27 cellular contexts compared by ENCODE assay signal in genomic region chr7:124250297-124251034, GRCh38.
A peak's percentile ranks its signal among the peaks of the same experiment; 100 is the strongest.
DNase-seq lines count a peak whose midpoint lies in the region; ATAC-seq, FAIRE-seq and TF ChIP-seq lines count a peak whose summit lies in the region.
"Had no signal": no experiment of that assay in that cellular context is flagged by ENCODE, and none has a peak within 500 bp of the region (broad histone marks: within the 10 kb centered on the region; RNA-seq: fewer than 3 reads in every experiment).

No MANE protein-coding gene starts in this region.

- intact Hi-C loops in PC-3 (cut with micrococcal nuclease) = no loop called here
- intact Hi-C loops in A673 (cut with micrococcal nuclease; ENCODE audit: unreplicated experiment) = no loop called here

- H3K36me3 ChIP-seq in PC-3 (ENCODE audit: low read depth, low read length) (no peaks in the 10 kb centered on the region), bronchial epithelial cell (ENCODE audit: control insufficient read depth, insufficient read depth, low read length) (no peaks in the 10 kb centered on the region), A673 (ENCODE audit: insufficient read depth, low read length, poor library complexity, severe bottlenecking) (no peaks in the 10 kb centered on the region)

- peak overlapping the region; percentile 63 for H3K4me2 ChIP-seq in PC-3 (ENCODE audit: low read length)
- H3K4me2 ChIP-seq: KMS-11 had no signal

- H3K27ac ChIP-seq in PC-3 (ENCODE audit: low read length) = 0 out of 2 replicates have a peak overlapping the region, but pooled peaks have one; percentile 13
- no peak overlapping the region for H3K27ac ChIP-seq in A673 (ENCODE audit: low read depth, low read length, poor library complexity, severe bottlenecking)
- H3K27ac ChIP-seq: GM23248, KMS-11 had no signal

- DNase-seq in GM12891 (ENCODE audit: insufficient read length, low spot score) = no peak
- DNase-seq in PC-3 = peak; percentile 62
- DNase-seq in bronchial epithelial cell (ENCODE audit: low read depth) = peak; percentile 36
- no peak for DNase-seq in activated naive CD8-positive, alpha-beta T cell treated with anti-CD3 and anti-CD28 coated beads for 36 hours
- DNase-seq in SIG-M5 treated with dmso at 0.1 percent for 504 hours (lab: John Stamatoyannopoulos, UW; ENCODE audit: unreplicated experiment) = no peak
- no peak for DNase-seq in A673 (ENCODE audit: low spot score)
- DNase-seq: 8988T; AML-193; C1 segment of cervical spinal cord; Calu3; CD8-positive, alpha-beta memory T cell; DMS53; GDM1; GM23248; H9; NCI-H1105; NCI-H146; NCI-H2029 treated with DMSO at 0.1 percent for 48 hours; NCI-H226; NCI-H510A treated with DMSO at 0.1 percent for 48 hours; NCI-H748 treated with DMSO at 0.1 percent for 48 hours had no signal

- ATAC-seq in GM21786 (IDR thresholded peaks at IDR 0.05; ENCODE audit: unreplicated experiment) (peak; percentile 36), PC-3 (peak; percentile 89), GM18511 (IDR thresholded peaks at IDR 0.05; ENCODE audit: unreplicated experiment) (no peak)
- ATAC-seq: Right ventricle myocardium inferior had no signal

- POLR2A ChIA-PET in PC-3 (lab: Charles Lee; ENCODE audit: unreplicated experiment) (no interaction called here), A673 (lab: Charles Lee; ENCODE audit: low non-redundant PET) (no interaction called here)

- no peak for TF ChIP-seq POLR2A in GM12891 (IDR thresholded peaks at IDR 0.05; ENCODE audit: low read depth, low read length)

- H4K20me1 ChIP-seq in PC-3 (ENCODE audit: low read length) = no peaks in the 10 kb centered on the region

- no peak overlapping the region for H3K4me3 ChIP-seq in PC-3 (ENCODE audit: low read length)
- no peak overlapping the region for H3K4me3 ChIP-seq in bronchial epithelial cell (ENCODE audit: low read depth, low read length)
- H3K4me3 ChIP-seq in A673 (ENCODE audit: low read depth, low read length, poor library complexity, severe bottlenecking) = no peak overlapping the region
- H3K4me3 ChIP-seq: GM23248 had no signal

- no peaks in the 10 kb centered on the region; the same call in 1 of the 2 replicates for H3K9me2 ChIP-seq in PC-3 (replicated peaks; ENCODE audit: low read length)

- no peak overlapping the region for H3K9ac ChIP-seq in PC-3 (ENCODE audit: low read length)
- H3K9ac ChIP-seq: GM23248, KMS-11 had no signal

- H3K4me1 ChIP-seq in PC-3 (ENCODE audit: insufficient read depth, low read length) = peaks cover 27% of the 10 kb centered on the region
- no peaks in the 10 kb centered on the region for H3K4me1 ChIP-seq in A673 (ENCODE audit: insufficient read depth, low read length, poor library complexity, severe bottlenecking)

- no peak overlapping the region for H3K27ac Mint-ChIP-seq in activated naive CD8-positive, alpha-beta T cell treated with anti-CD3 and anti-CD28 coated beads for 36 hours
- H3K27ac Mint-ChIP-seq: CD8-positive, alpha-beta memory T cell; H9 had no signal

- H3K27me3 Mint-ChIP-seq in activated naive CD8-positive, alpha-beta T cell treated with anti-CD3 and anti-CD28 coated beads for 36 hours = no peaks in the 10 kb centered on the region
- H3K27me3 Mint-ChIP-seq: CD8-positive, alpha-beta memory T cell had no signal

- peak overlapping the region; percentile 49; the same call in 1 of the 2 replicates for H2AFZ ChIP-seq in PC-3 (ENCODE audit: low read length)
- H2AFZ ChIP-seq: GM23248 had no signal

- no peaks in the 10 kb centered on the region for H3F3A ChIP-seq in PC-3 (ENCODE audit: low read length, unreplicated experiment)

- CTCF ChIA-PET in PC-3 (lab: Charles Lee) (no interaction called here), A673 (lab: Charles Lee) (no interaction called here)

- H3K4me1 Mint-ChIP-seq in activated naive CD8-positive, alpha-beta T cell treated with anti-CD3 and anti-CD28 coated beads for 36 hours = no peaks in the 10 kb centered on the region
- H3K4me1 Mint-ChIP-seq: CD8-positive, alpha-beta memory T cell had no signal

- H3K79me2 ChIP-seq in PC-3 (ENCODE audit: low read length) = no peaks in the 10 kb centered on the region

- H3K27me3 ChIP-seq in PC-3 (ENCODE audit: low read length) = no peaks in the 10 kb centered on the region
- no peaks in the 10 kb centered on the region for H3K27me3 ChIP-seq in bronchial epithelial cell (ENCODE audit: control insufficient read depth, insufficient read depth, low read length)
- no peaks in the 10 kb centered on the region for H3K27me3 ChIP-seq in A673 (replicated peaks; ENCODE audit: insufficient read depth, low read depth, low read length, poor library complexity)

- H3K9me3 Mint-ChIP-seq in activated naive CD8-positive, alpha-beta T cell treated with anti-CD3 and anti-CD28 coated beads for 36 hours = peaks cover 3% of the 10 kb centered on the region
- H3K9me3 Mint-ChIP-seq: H9 had no signal

- no TSS peak for BruUV-seq in PC-3 (replicated peaks; lab: Mats Ljungman, UMichigan)
- no TSS peak for BruUV-seq in A673 (replicated peaks; lab: Mats Ljungman, UMichigan)

- FAIRE-seq in GM12891 (lab: Jason Lieb, UNC) (no peak), bronchial epithelial cell (lab: Jason Lieb, UNC) (no peak)
- FAIRE-seq: HTR-8/SVneo, RCC 7860 had no signal

- H3K4me3 Mint-ChIP-seq in activated naive CD8-positive, alpha-beta T cell treated with anti-CD3 and anti-CD28 coated beads for 36 hours = no peak overlapping the region
- H3K4me3 Mint-ChIP-seq: CD8-positive, alpha-beta memory T cell; H9 had no signal

- TF ChIP-seq CTCF in PC-3 (conservative IDR thresholded peaks at IDR 0.05; ENCODE audit: low read depth, low read length) = no peak
- no peak for TF ChIP-seq CTCF in bronchial epithelial cell (IDR thresholded peaks at IDR 0.05; ENCODE audit: insufficient read depth, low read length, severe bottlenecking)
- TF ChIP-seq CTCF in A673 (conservative IDR thresholded peaks at IDR 0.05; ENCODE audit: low read depth, low read length) = no peak

- no peaks in the 10 kb centered on the region for H3K9me3 ChIP-seq in PC-3 (ENCODE audit: low read length)
- no peaks in the 10 kb centered on the region for H3K9me3 ChIP-seq in A673 (ENCODE audit: low read depth, low read length, poor library complexity, severe bottlenecking)

- H3K36me3 Mint-ChIP-seq in activated naive CD8-positive, alpha-beta T cell treated with anti-CD3 and anti-CD28 coated beads for 36 hours = no peaks in the 10 kb centered on the region
- H3K36me3 Mint-ChIP-seq: CD8-positive, alpha-beta memory T cell had no signal

TF ChIP-seq in GM12891, 5 proteins besides CTCF, POLR2A, EP300 and RAD21:
- TF ChIP-seq POU2F2 (IDR thresholded peaks at IDR 0.05; ENCODE audit: low read depth, low read length) = no peak
- no peak for TF ChIP-seq POLR2AphosphoS5 (IDR thresholded peaks at IDR 0.05; ENCODE audit: low read depth, low read length)
- no peak for TF ChIP-seq PAX5 (IDR thresholded peaks at IDR 0.05; ENCODE audit: insufficient read depth, low read length, severe bottlenecking)
- no peak for TF ChIP-seq TAF1 (IDR thresholded peaks at IDR 0.05; ENCODE audit: low read depth, low read length)
- TF ChIP-seq SPI1 (IDR thresholded peaks at IDR 0.05; ENCODE audit: low read depth, low read length) = peak; percentile 84
TF ChIP-seq in GM12891: peak in this region for 1.

Comparison
In these comparisons a context has a peak if more than half of its experiments do, and no peak if none do; other contexts are left out.
1. DNase-seq: peak in PC-3 (single experiment) and bronchial epithelial cell (single experiment); none in GM12891 (single experiment), activated naive CD8-positive, alpha-beta T cell treated with anti-CD3 and anti-CD28 coated beads for 36 hours (single experiment), SIG-M5 treated with dmso at 0.1 percent for 504 hours (single experiment) and A673 (single experiment).